In genomic region chr7:12683678-12684077, GRCh38 we compare ENCODE assay signal across 8 cellular contexts. TPM values are rescaled to one million over a fixed set of nuclear protein-coding genes. Genes with fewer than 3 reads are reported as not detected.
DNase-seq lines count a peak whose midpoint lies in the region; ATAC-seq and TF ChIP-seq lines count a peak whose summit lies in the region.

No MANE protein-coding gene starts in this region.

- H3K27ac Mint-ChIP-seq in natural killer cell = peak overlapping the region; percentile 58 to 96
- H3K27ac Mint-ChIP-seq in natural killer cell treated with Interleukin-12 subunit alpha and Interleukin-12 subunit beta and Interleukin-15 and Interleukin-18, amount 100 ng/mL, for 72 hours = no peak overlapping the region

- H3K9me3 Mint-ChIP-seq in natural killer cell = peaks cover 0 to 2% of the 10 kb centered on the region in 2 donors
- no peaks in the 10 kb centered on the region for H3K9me3 Mint-ChIP-seq in natural killer cell treated with Interleukin-12 subunit alpha and Interleukin-12 subunit beta and Interleukin-15 and Interleukin-18, amount 100 ng/mL, for 72 hours

- intact Hi-C loops in natural killer cell (cut with micrococcal nuclease) = no loop called here

- TF ChIP-seq CTCF in natural killer cell (IDR thresholded peaks at IDR 0.05) = no peak
- peak; percentile 43 for TF ChIP-seq CTCF in fibroblast of villous mesenchyme (IDR thresholded peaks at IDR 0.05; ENCODE audit: insufficient read depth, low read depth, low read length)

- H3K4me1 Mint-ChIP-seq in natural killer cell = peaks cover 17 to 22% of the 10 kb centered on the region in 2 donors
- H3K4me1 Mint-ChIP-seq in natural killer cell treated with Interleukin-12 subunit alpha and Interleukin-12 subunit beta and Interleukin-15 and Interleukin-18, amount 100 ng/mL, for 72 hours (ENCODE audit: low read depth in 2 of 2) = peaks cover 19 to 21% of the 10 kb centered on the region in 2 donors

- no peak overlapping the region for H3K4me3 Mint-ChIP-seq in natural killer cell
- H3K4me3 Mint-ChIP-seq in natural killer cell treated with Interleukin-12 subunit alpha and Interleukin-12 subunit beta and Interleukin-15 and Interleukin-18, amount 100 ng/mL, for 72 hours = no peak overlapping the region

- no peaks in the 10 kb centered on the region for H3K27me3 Mint-ChIP-seq in natural killer cell (ENCODE audit: low read depth in 2 of 2)
- no peaks in the 10 kb centered on the region for H3K27me3 Mint-ChIP-seq in natural killer cell treated with Interleukin-12 subunit alpha and Interleukin-12 subunit beta and Interleukin-15 and Interleukin-18, amount 100 ng/mL, for 72 hours

- H3K36me3 Mint-ChIP-seq in natural killer cell = no peaks in the 10 kb centered on the region
- no peaks in the 10 kb centered on the region for H3K36me3 Mint-ChIP-seq in natural killer cell treated with Interleukin-12 subunit alpha and Interleukin-12 subunit beta and Interleukin-15 and Interleukin-18, amount 100 ng/mL, for 72 hours

- no peak overlapping the region for H3K4me3 ChIP-seq in fibroblast of villous mesenchyme (ENCODE audit: low read depth, low read length)

- ATAC-seq in natural killer cell (no peak), HG03469 (IDR thresholded peaks at IDR 0.05; ENCODE audit: unreplicated experiment) (no peak)
- no peak for ATAC-seq in natural killer cell treated with Interleukin-12 subunit alpha and Interleukin-12 subunit beta and Interleukin-15 and Interleukin-18, amount 100 ng/mL, for 72 hours

- DNase-seq in natural killer cell (no peak), RPMI7951 (ENCODE audit: low read depth) (peak; percentile 43), fibroblast of villous mesenchyme (ENCODE audit: low read depth) (peak; percentile 46), NCI-H2227 (lab: John Stamatoyannopoulos, UW; ENCODE audit: unreplicated experiment) (no peak)
- no peak for DNase-seq in natural killer cell treated with Interleukin-12 subunit alpha and Interleukin-12 subunit beta and Interleukin-15 and Interleukin-18, amount 100 ng/mL, for 72 hours (ENCODE audit: low spot score)
- DNase-seq in stimulated activated CD4-positive, alpha-beta T cell treated with anti-CD3 and anti-CD28 coated beads, Interleukin-4, amount 100 ng/mL, for 1 hour = no peak
- DNase-seq in stimulated activated CD4-positive, alpha-beta T cell treated with anti-CD3 and anti-CD28 coated beads, Interleukin-4, amount 100 ng/mL, for 24 hours = no peak

RNA-seq across cellular contexts. Expression of gene ARL4A, which starts 3.8 kb away (rescaled TPM):
- total RNA-seq in natural killer cell (10 to 100 TPM; 54.7 to 81.4 (median 55.5) TPM), fibroblast of villous mesenchyme (17.7 and 24.6 TPM in 2 replicates)
- total RNA-seq in natural killer cell treated with Interleukin-12 subunit alpha and Interleukin-12 subunit beta and Interleukin-15 and Interleukin-18, amount 100 ng/mL, for 72 hours = 10 to 100 TPM in 1 of 2 donors, 1 to 10 TPM in 1; 9.4 to 16.3 TPM
- total RNA-seq in RPMI7951 (2014; rRNA removed; shearing (Covaris generic)) = 37.9 and 39.9 TPM in 2 replicates

Comparison
In these comparisons a context has a peak if more than half of its experiments do, and no peak if none do; other contexts are left out.
1. H3K27ac Mint-ChIP-seq: peak in natural killer cell (2 of 2); none in natural killer cell treated with Interleukin-12 subunit alpha and Interleukin-12 subunit beta and Interleukin-15 and Interleukin-18, amount 100 ng/mL, for 72 hours (0 of 2).
2. DNase-seq: peak in RPMI7951 (single experiment) and fibroblast of villous mesenchyme (single experiment); none in natural killer cell (single experiment), natural killer cell treated with Interleukin-12 subunit alpha and Interleukin-12 subunit beta and Interleukin-15 and Interleukin-18, amount 100 ng/mL, for 72 hours (single experiment), stimulated activated CD4-positive, alpha-beta T cell treated with anti-CD3 and anti-CD28 coated beads, Interleukin-4, amount 100 ng/mL, for 1 hour (single experiment), NCI-H2227 (single experiment) and stimulated activated CD4-positive, alpha-beta T cell treated with anti-CD3 and anti-CD28 coated beads, Interleukin-4, amount 100 ng/mL, for 24 hours (single experiment).